ENCODE assay signal across 1 cellular context in the genomic region with DNA sequence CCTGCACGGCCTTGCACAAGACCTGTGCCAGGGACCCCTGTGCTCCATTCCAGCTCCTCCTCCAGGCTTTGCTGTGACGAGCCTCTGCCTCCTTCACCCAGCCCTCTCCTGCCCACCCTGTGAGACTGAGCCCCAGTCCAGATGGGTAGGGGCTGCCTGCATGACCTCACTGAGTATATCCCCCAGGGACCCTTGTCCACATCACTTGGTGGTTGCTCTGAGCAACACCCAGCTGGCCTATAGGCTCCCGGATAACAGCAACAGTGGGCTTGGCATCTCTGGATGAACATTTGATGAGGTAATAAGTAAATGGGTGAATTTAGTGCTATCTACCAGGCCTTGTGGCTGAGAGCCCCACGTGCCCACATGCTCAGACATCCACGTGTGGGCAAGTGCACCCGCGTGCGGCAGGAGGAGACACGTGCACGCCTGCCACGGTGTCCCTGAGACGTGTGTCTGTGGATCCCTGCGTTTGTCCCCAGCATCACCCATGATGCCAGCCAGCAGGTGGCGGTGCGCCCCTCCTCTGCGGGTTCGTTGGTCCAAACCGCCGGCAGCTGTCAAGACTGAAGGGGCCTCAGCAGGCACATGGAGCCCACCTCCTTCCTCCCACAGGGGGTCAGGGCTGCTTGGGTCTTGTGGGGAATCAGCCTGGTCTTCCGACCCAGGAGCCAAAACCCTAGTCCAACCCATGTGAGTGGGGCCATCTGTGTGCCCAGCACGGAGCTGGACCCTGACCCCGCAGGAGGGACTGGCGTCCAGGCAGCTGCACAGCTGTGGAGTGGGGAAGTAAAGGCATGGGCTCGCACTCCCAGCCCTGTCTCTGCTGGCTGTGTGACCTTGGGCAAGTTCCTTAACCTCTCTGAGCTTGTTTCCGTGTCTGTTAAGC.
TF ChIP-seq lines count a peak whose summit lies in the region.

No MANE protein-coding gene starts in this region.

TF ChIP-seq in K562, 482 proteins besides CTCF, POLR2A, EP300 and RAD21 (continued from another document and continues in another):
- TF ChIP-seq, protein P1, sequence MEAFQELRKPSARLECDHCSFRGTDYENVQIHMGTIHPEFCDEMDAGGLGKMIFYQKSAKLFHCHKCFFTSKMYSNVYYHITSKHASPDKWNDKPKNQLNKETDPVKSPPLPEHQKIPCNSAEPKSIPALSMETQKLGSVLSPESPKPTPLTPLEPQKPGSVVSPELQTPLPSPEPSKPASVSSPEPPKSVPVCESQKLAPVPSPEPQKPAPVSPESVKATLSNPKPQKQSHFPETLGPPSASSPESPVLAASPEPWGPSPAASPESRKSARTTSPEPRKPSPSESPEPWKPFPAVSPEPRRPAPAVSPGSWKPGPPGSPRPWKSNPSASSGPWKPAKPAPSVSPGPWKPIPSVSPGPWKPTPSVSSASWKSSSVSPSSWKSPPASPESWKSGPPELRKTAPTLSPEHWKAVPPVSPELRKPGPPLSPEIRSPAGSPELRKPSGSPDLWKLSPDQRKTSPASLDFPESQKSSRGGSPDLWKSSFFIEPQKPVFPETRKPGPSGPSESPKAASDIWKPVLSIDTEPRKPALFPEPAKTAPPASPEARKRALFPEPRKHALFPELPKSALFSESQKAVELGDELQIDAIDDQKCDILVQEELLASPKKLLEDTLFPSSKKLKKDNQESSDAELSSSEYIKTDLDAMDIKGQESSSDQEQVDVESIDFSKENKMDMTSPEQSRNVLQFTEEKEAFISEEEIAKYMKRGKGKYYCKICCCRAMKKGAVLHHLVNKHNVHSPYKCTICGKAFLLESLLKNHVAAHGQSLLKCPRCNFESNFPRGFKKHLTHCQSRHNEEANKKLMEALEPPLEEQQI (IDR thresholded peaks at IDR 0.05), result peak; percentile 57; the same call in 1 of the 2 replicates
- TF ChIP-seq GTF2E2 (tag; IDR thresholded peaks at IDR 0.05), result peak; percentile 38; the same call in 1 of the 2 replicates
- TF ChIP-seq RCOR1 (IDR thresholded peaks at IDR 0.05; ENCODE audit: borderline replicate concordance in 1 of 2, low read depth in 2 of 2, low read length in 2 of 2), result peak; percentile 42 to 96
- peak; percentile 22; the same call in 1 of the 2 replicates for TF ChIP-seq ZNF134 (CRISPR knock-in tag; conservative IDR thresholded peaks at IDR 0.05)
- TF ChIP-seq, protein P2, sequence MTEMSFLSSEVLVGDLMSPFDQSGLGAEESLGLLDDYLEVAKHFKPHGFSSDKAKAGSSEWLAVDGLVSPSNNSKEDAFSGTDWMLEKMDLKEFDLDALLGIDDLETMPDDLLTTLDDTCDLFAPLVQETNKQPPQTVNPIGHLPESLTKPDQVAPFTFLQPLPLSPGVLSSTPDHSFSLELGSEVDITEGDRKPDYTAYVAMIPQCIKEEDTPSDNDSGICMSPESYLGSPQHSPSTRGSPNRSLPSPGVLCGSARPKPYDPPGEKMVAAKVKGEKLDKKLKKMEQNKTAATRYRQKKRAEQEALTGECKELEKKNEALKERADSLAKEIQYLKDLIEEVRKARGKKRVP (CRISPR knock-in tag; IDR thresholded peaks at IDR 0.05), result peak; percentile 22; the same call in 1 of the 2 replicates
- peak; percentile 74; the same call in 1 of the 2 replicates for TF ChIP-seq GABPB1 (CRISPR knock-in tag; IDR thresholded peaks at IDR 0.05)
- TF ChIP-seq RBM25 (IDR thresholded peaks at IDR 0.05; ENCODE audit: low read depth, low read length, severe bottlenecking), result peak; percentile 98
- TF ChIP-seq YY1 (IDR thresholded peaks at IDR 0.05; ENCODE audit: borderline replicate concordance in 1 of 3, control insufficient read depth in 1 of 3, extremely low read depth in 1 of 3, insufficient read depth in 3 of 3, insufficient read length in 1 of 3, insufficient replicate concordance in 2 of 3, low read depth in 1 of 3, low read length in 2 of 3), result peak in 1 of 3 experiments; percentile 32
- TF ChIP-seq E2F4 (CRISPR knock-in tag; IDR thresholded peaks at IDR 0.05; ENCODE audit: low read depth), result peak; percentile 80; the same call in 1 of the 2 replicates
- no peak for TF ChIP-seq SRSF7 (optimal IDR thresholded peaks at IDR 0.05; ENCODE audit: low read depth, low read length)
- TF ChIP-seq, protein P3, sequence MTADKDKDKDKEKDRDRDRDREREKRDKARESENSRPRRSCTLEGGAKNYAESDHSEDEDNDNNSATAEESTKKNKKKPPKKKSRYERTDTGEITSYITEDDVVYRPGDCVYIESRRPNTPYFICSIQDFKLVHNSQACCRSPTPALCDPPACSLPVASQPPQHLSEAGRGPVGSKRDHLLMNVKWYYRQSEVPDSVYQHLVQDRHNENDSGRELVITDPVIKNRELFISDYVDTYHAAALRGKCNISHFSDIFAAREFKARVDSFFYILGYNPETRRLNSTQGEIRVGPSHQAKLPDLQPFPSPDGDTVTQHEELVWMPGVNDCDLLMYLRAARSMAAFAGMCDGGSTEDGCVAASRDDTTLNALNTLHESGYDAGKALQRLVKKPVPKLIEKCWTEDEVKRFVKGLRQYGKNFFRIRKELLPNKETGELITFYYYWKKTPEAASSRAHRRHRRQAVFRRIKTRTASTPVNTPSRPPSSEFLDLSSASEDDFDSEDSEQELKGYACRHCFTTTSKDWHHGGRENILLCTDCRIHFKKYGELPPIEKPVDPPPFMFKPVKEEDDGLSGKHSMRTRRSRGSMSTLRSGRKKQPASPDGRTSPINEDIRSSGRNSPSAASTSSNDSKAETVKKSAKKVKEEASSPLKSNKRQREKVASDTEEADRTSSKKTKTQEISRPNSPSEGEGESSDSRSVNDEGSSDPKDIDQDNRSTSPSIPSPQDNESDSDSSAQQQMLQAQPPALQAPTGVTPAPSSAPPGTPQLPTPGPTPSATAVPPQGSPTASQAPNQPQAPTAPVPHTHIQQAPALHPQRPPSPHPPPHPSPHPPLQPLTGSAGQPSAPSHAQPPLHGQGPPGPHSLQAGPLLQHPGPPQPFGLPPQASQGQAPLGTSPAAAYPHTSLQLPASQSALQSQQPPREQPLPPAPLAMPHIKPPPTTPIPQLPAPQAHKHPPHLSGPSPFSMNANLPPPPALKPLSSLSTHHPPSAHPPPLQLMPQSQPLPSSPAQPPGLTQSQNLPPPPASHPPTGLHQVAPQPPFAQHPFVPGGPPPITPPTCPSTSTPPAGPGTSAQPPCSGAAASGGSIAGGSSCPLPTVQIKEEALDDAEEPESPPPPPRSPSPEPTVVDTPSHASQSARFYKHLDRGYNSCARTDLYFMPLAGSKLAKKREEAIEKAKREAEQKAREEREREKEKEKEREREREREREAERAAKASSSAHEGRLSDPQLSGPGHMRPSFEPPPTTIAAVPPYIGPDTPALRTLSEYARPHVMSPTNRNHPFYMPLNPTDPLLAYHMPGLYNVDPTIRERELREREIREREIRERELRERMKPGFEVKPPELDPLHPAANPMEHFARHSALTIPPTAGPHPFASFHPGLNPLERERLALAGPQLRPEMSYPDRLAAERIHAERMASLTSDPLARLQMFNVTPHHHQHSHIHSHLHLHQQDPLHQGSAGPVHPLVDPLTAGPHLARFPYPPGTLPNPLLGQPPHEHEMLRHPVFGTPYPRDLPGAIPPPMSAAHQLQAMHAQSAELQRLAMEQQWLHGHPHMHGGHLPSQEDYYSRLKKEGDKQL (CRISPR knock-in tag; IDR thresholded peaks at IDR 0.05; ENCODE audit: borderline replicate concordance), result no peak
- 0 out of 2 replicates have a peak, but pooled peaks have one; percentile 69 for TF ChIP-seq ZNF224 (CRISPR knock-in tag; IDR thresholded peaks at IDR 0.05)
- no peak for TF ChIP-seq HDAC3 (IDR thresholded peaks at IDR 0.05; ENCODE audit: borderline replicate concordance, partially characterized antibody)
- TF ChIP-seq DEAF1 (CRISPR knock-in tag; IDR thresholded peaks at IDR 0.05), result peak; percentile 94
- no peak for TF ChIP-seq ZNF253 (CRISPR knock-in tag; conservative IDR thresholded peaks at IDR 0.05)
- peak; percentile 92 for TF ChIP-seq ZNF609 (CRISPR knock-in tag; IDR thresholded peaks at IDR 0.05; ENCODE audit: borderline replicate concordance)
- 0 out of 2 replicates have a peak, but pooled peaks have one; percentile 7 for TF ChIP-seq CLOCK (CRISPR knock-in tag; IDR thresholded peaks at IDR 0.05; ENCODE audit: borderline replicate concordance)
- TF ChIP-seq CCNT2 (IDR thresholded peaks at IDR 0.05; ENCODE audit: borderline replicate concordance, extremely low read depth, insufficient read length, low read depth, low read length), result peak; percentile 15
- peak; percentile 48; the same call in 1 of the 2 replicates for TF ChIP-seq XRCC5 (IDR thresholded peaks at IDR 0.05; ENCODE audit: low read depth, low read length)
- 0 out of 2 replicates have a peak, but pooled peaks have one; percentile 55 for TF ChIP-seq TARDBP (IDR thresholded peaks at IDR 0.05)
- TF ChIP-seq TFAM (CRISPR knock-in tag; conservative IDR thresholded peaks at IDR 0.05), result no peak
- peak; percentile 68 for TF ChIP-seq SMARCA4 (IDR thresholded peaks at IDR 0.05)
- TF ChIP-seq E2F6 (IDR thresholded peaks at IDR 0.05; ENCODE audit: borderline replicate concordance in 1 of 2, extremely low read depth in 1 of 2, insufficient read depth in 1 of 2, insufficient read length in 1 of 2, low read depth in 1 of 2, low read length in 1 of 2, poor library complexity in 1 of 2, severe bottlenecking in 1 of 2), result peak; percentile 77 to 88
- TF ChIP-seq MTA3 (IDR thresholded peaks at IDR 0.05; ENCODE audit: borderline replicate concordance), result peak; percentile 88; the same call in 1 of the 2 replicates
- TF ChIP-seq RNF2 (IDR thresholded peaks at IDR 0.05), result peak; percentile 84; the same call in 1 of the 2 replicates
- TF ChIP-seq ZNF143 (CRISPR knock-in tag; IDR thresholded peaks at IDR 0.05), result peak; percentile 50; the same call in 1 of the 2 replicates
- TF ChIP-seq CBX2 (IDR thresholded peaks at IDR 0.05; ENCODE audit: insufficient read depth, low read length, poor library complexity, severe bottlenecking), result no peak
